In the genomic region with DNA sequence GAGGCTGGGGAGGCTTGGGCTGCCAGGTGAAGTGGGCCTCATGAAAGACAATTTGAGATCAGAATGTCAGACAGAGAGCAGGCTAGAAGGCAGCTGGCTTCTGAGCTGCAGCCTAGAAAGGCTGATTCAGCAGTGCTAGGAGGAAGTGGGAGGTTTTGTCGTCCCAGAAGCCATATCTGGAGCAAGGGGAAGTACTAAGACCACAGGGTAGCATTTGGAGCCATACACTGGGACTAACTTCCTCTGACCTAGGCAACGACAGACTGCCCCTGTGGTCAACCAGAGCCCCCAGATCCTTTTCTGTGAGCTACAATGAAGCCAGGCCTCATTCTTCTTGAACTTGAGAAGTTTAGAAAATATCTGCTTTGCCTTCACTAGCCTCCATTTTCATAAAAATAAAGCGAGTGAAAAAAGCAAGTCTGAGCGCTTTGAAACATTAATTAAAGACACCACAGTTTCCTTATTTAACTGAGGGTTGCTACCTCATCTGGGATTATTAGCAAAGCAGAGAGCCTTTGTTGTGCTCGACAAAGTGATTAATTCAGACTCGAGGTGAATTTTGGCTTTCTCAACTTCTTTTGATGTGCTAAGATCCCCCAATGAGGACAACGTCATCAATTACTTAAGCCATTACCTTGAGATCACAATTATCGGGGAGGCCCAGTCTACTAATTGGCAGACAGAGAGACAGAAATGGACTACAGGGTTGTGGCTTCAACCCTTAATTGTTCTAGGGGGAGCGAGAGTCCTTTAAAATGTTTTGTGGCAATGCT, we compare ENCODE assay signal across 9 cellular contexts. TPM values are rescaled to one million over a fixed set of nuclear protein-coding genes. Genes with fewer than 3 reads are reported as not detected.
DNase-seq lines count a peak whose midpoint lies in the region; ATAC-seq and TF ChIP-seq lines count a peak whose summit lies in the region.
"Had no signal": no experiment of that assay in that cellular context is flagged by ENCODE, and none has a peak within 500 bp of the region (broad histone marks: within the 10 kb centered on the region; RNA-seq: fewer than 3 reads in every experiment).

No MANE protein-coding gene starts in this region.

- H3K36me3 Mint-ChIP-seq in MCF 10A (ENCODE audit: insufficient read depth, unreplicated experiment): no peaks in the 10 kb centered on the region
- H3K36me3 Mint-ChIP-seq in activated CD8-positive, alpha-beta T cell treated with anti-CD3 and anti-CD28 coated beads, Interleukin-2, amount 10 ng/mL, durations not matched to agents 7 days and 5 days (ENCODE audit: low read depth): no peaks in the 10 kb centered on the region

- H3K4me1 Mint-ChIP-seq in MCF 10A (ENCODE audit: insufficient read depth, unreplicated experiment): peaks cover 25% of the 10 kb centered on the region
- peaks cover 27% of the 10 kb centered on the region for H3K4me1 Mint-ChIP-seq in activated CD8-positive, alpha-beta T cell treated with anti-CD3 and anti-CD28 coated beads, Interleukin-2, amount 10 ng/mL, durations not matched to agents 7 days and 5 days (ENCODE audit: low read depth)

- H3K27ac ChIP-seq in breast epithelium (no peak overlapping the region), gastrocnemius medialis (no peak overlapping the region)

- no TSS peak for BruUV-seq in MCF 10A (replicated peaks; lab: Mats Ljungman, UMichigan)

- H3K4me1 ChIP-seq in breast epithelium (no peaks in the 10 kb centered on the region), mucosa of descending colon (ENCODE audit: low read depth) (peaks cover 3% of the 10 kb centered on the region), gastrocnemius medialis (peaks cover 0 to 7% of the 10 kb centered on the region in 2 donors)

- in situ Hi-C loops in gastrocnemius medialis (cut with MboI; ENCODE audit: low sequenced_read_pairs in 4 of 4): no loop called here

- H3K27me3 Mint-ChIP-seq in MCF 10A (ENCODE audit: insufficient read depth, unreplicated experiment): no peaks in the 10 kb centered on the region
- no peaks in the 10 kb centered on the region for H3K27me3 Mint-ChIP-seq in activated CD8-positive, alpha-beta T cell treated with anti-CD3 and anti-CD28 coated beads, Interleukin-2, amount 10 ng/mL, durations not matched to agents 7 days and 5 days (ENCODE audit: low read depth)

- TF ChIP-seq POLR2A in breast epithelium (IDR thresholded peaks at IDR 0.05): no peak
- TF ChIP-seq POLR2A in gastrocnemius medialis (IDR thresholded peaks at IDR 0.05): no peak

- TF ChIP-seq CTCF in MCF 10A (IDR thresholded peaks at IDR 0.05; ENCODE audit: unreplicated experiment): no peak
- no peak for TF ChIP-seq CTCF in breast epithelium (IDR thresholded peaks at IDR 0.05)
- TF ChIP-seq CTCF in mucosa of descending colon (IDR thresholded peaks at IDR 0.05): no peak
- TF ChIP-seq CTCF in gastrocnemius medialis (IDR thresholded peaks at IDR 0.05 in 4 of 5, conservative IDR thresholded peaks at IDR 0.05 in 1 of 5): no peak

- H3K4me3 ChIP-seq in breast epithelium (no peak overlapping the region), mucosa of descending colon (no peak overlapping the region), gastrocnemius medialis (no peak overlapping the region)

- H3K9me3 ChIP-seq in breast epithelium: no peaks in the 10 kb centered on the region
- H3K9me3 ChIP-seq in mucosa of descending colon: no peaks in the 10 kb centered on the region
- no peaks in the 10 kb centered on the region for H3K9me3 ChIP-seq in gastrocnemius medialis

- H3K4me3 Mint-ChIP-seq in MCF 10A (ENCODE audit: unreplicated experiment): no peak overlapping the region
- H3K4me3 Mint-ChIP-seq in activated CD8-positive, alpha-beta T cell treated with anti-CD3 and anti-CD28 coated beads, Interleukin-2, amount 10 ng/mL, durations not matched to agents 7 days and 5 days: no peak overlapping the region

- POLR2A ChIA-PET in MCF 10A (lab: Yijun Ruan, JAX): no interaction called here
- POLR2A ChIA-PET in activated CD8-positive, alpha-beta T cell treated with anti-CD3 and anti-CD28 coated beads, Interleukin-2, amount 10 ng/mL, durations not matched to agents 7 days and 5 days (lab: Charles Lee): interaction anchor here (0.8 kb wide), 1 partner anchor 10 kb away, joined by 3 read pairs; no protein-coding TSS in a partner anchor

- ATAC-seq in HG03280 (IDR thresholded peaks at IDR 0.05; ENCODE audit: unreplicated experiment) (peak; percentile 64), mucosa of descending colon (peak; percentile 68), gastrocnemius medialis (no peak)
- peak; percentile 51 for ATAC-seq in activated CD8-positive, alpha-beta T cell treated with anti-CD3 and anti-CD28 coated beads, Interleukin-2, amount 10 ng/mL, durations not matched to agents 7 days and 5 days

- H3K27ac Mint-ChIP-seq in MCF 10A (ENCODE audit: low read depth, unreplicated experiment): peak overlapping the region; percentile 24
- peak overlapping the region; percentile 73 for H3K27ac Mint-ChIP-seq in activated CD8-positive, alpha-beta T cell treated with anti-CD3 and anti-CD28 coated beads, Interleukin-2, amount 10 ng/mL, durations not matched to agents 7 days and 5 days

- CTCF ChIA-PET in MCF 10A (lab: Yijun Ruan, JAX): no interaction called here
- CTCF ChIA-PET in activated CD8-positive, alpha-beta T cell treated with anti-CD3 and anti-CD28 coated beads, Interleukin-2, amount 10 ng/mL, durations not matched to agents 7 days and 5 days (lab: Charles Lee): interaction anchor here (1.5 kb wide), 1 partner anchor 253 kb away, joined by 3 read pairs; no protein-coding TSS in a partner anchor

- DNase-seq in MCF 10A (ENCODE audit: unreplicated experiment): no peak
- DNase-seq in breast epithelium (ENCODE audit: low spot score in 2 of 2): no peak
- peak; percentile 28 for DNase-seq in activated CD8-positive, alpha-beta T cell treated with anti-CD3 and anti-CD28 coated beads, Interleukin-2, amount 10 ng/mL, durations not matched to agents 7 days and 5 days
- DNase-seq in mucosa of descending colon: no peak
- DNase-seq in stimulated activated CD4-positive, alpha-beta T cell treated with anti-CD3 and anti-CD28 coated beads, Interleukin-2, amount 100 ng/mL, for 24 hours: no peak
- DNase-seq in gastrocnemius medialis: no peak
- no peak for DNase-seq in stimulated activated CD4-positive, alpha-beta T cell treated with anti-CD3 and anti-CD28 coated beads, Interleukin-12 subunit alpha, Interleukin-12 subunit beta, amount 100 ng/mL, for 4 hours

- H3K9me3 Mint-ChIP-seq in MCF 10A (ENCODE audit: unreplicated experiment): no peaks in the 10 kb centered on the region
- no peaks in the 10 kb centered on the region for H3K9me3 Mint-ChIP-seq in activated CD8-positive, alpha-beta T cell treated with anti-CD3 and anti-CD28 coated beads, Interleukin-2, amount 10 ng/mL, durations not matched to agents 7 days and 5 days (ENCODE audit: insufficient read depth)

- no peaks in the 10 kb centered on the region for H3K27me3 ChIP-seq in breast epithelium
- no peaks in the 10 kb centered on the region for H3K27me3 ChIP-seq in gastrocnemius medialis

- intact Hi-C loops in MCF 10A (cut with micrococcal nuclease) (no loop called here), breast epithelium (cut with DNase I; ENCODE audit: low total_unique reads) (no loop called here), mucosa of descending colon (cut with DNase I, micrococcal nuclease) (no loop called here), gastrocnemius medialis (cut with DNase I; ENCODE audit: low total_unique reads) (loop anchor here (2.0 kb wide), 1 partner anchor 79 kb away; the partner anchor contains the start of gene HIPK2)

- H3K36me3 ChIP-seq in breast epithelium (no peaks in the 10 kb centered on the region), mucosa of descending colon (ENCODE audit: low read depth) (no peaks in the 10 kb centered on the region), gastrocnemius medialis (no peaks in the 10 kb centered on the region)

RNA-seq across cellular contexts. Expression of gene TBXAS1, which starts 26.6 kb away (rescaled TPM):
- total RNA-seq in MCF 10A (2022): 1.5 and 4.4 TPM in 2 replicates
- 10 to 100 TPM; 17.7 to 59.8 (median 17.9) TPM for total RNA-seq in breast epithelium
- 1 to 10 TPM; 1.6 to 2.0 TPM for total RNA-seq in activated CD8-positive, alpha-beta T cell treated with anti-CD3 and anti-CD28 coated beads, Interleukin-2, amount 10 ng/mL, durations not matched to agents 7 days and 5 days
- 10 to 100 TPM in 1 of 3 donors, 1 to 10 TPM in 2; 9.4 to 15.6 (median 9.7) TPM for total RNA-seq in mucosa of descending colon
- 1 to 10 TPM in 3 of 4 donors, under 1 TPM in 1; 0.41 to 5.2 (median 3.3) TPM for total RNA-seq in gastrocnemius medialis
- total RNA-seq: fibroblast of villous mesenchyme had no signal

Comparison
In these comparisons a context has a peak if more than half of its experiments do, and no peak if none do; other contexts are left out.
1. ATAC-seq: peak in HG03280 (single experiment), activated CD8-positive, alpha-beta T cell treated with anti-CD3 and anti-CD28 coated beads, Interleukin-2, amount 10 ng/mL, durations not matched to agents 7 days and 5 days (single experiment) and mucosa of descending colon (single experiment); none in gastrocnemius medialis (0 of 2).